ENCODE assay signal across 14 cellular contexts in genomic region chr11:76781046-76781801, GRCh38. TPM values are rescaled to one million over a fixed set of nuclear protein-coding genes. Genes with fewer than 3 reads are reported as not detected.
DNase-seq lines count a peak whose midpoint lies in the region; TF ChIP-seq lines count a peak whose summit lies in the region.
"Had no signal": no experiment of that assay in that cellular context is flagged by ENCODE, and none has a peak within 500 bp of the region (broad histone marks: within the 10 kb centered on the region; RNA-seq: fewer than 3 reads in every experiment).

No MANE protein-coding gene starts in this region.

- peaks cover 31% of the 10 kb centered on the region for H3K9me3 ChIP-seq in HUES64 (ENCODE audit: insufficient read depth, low read depth, low read length)

- H3K4me1 Mint-ChIP-seq in endothelial cell (ENCODE audit: unreplicated experiment) (peaks cover 31% of the 10 kb centered on the region), nephron (peaks cover 53% of the 10 kb centered on the region)

- 0 out of 2 replicates have a peak, but pooled peaks cover 3% of the 10 kb centered on the region for H3K36me3 ChIP-seq in ACC112 (ENCODE audit: insufficient read depth, low read length)
- no peaks in the 10 kb centered on the region for H3K36me3 ChIP-seq in HUES64 (ENCODE audit: insufficient read depth, low read length)

- no peak for DNase-seq in endothelial cell (ENCODE audit: low spot score)
- DNase-seq in NCI-H82 treated with DMSO at 0.1 percent for 48 hours (lab: John Stamatoyannopoulos, UW; ENCODE audit: unreplicated experiment): no peak
- DNase-seq in 8988T: no peak
- DNase-seq in activated naive CD4-positive, alpha-beta T cell treated with anti-CD3 and anti-CD28 coated beads, Interleukin-2, amount 50 U/mL, for 16 hours: no peak
- no peak for DNase-seq in DMS79 (lab: John Stamatoyannopoulos, UW)
- DNase-seq: activated CD8-positive, alpha-beta memory T cell treated with anti-CD3 and anti-CD28 coated beads, Interleukin-2, amount 50 U/mL, for 4 hours; BE2C; kidney glomerular epithelial cell; NCI-H1092 treated with DMSO at 0.1 percent for 48 hours; psoas muscle; SHP77 had no signal

- H3K36me3 Mint-ChIP-seq in endothelial cell (ENCODE audit: low read depth, unreplicated experiment): peaks cover 43% of the 10 kb centered on the region
- H3K36me3 Mint-ChIP-seq in nephron (ENCODE audit: low read depth): peaks cover 22% of the 10 kb centered on the region

- H3K27ac ChIP-seq in ACC112 (ENCODE audit: low read depth, low read length) (no peak overlapping the region), HUES64 (ENCODE audit: low read depth, low read length) (no peak overlapping the region)

- H3K27me3 ChIP-seq in ACC112 (ENCODE audit: insufficient read depth, low read length): no peaks in the 10 kb centered on the region
- H3K27me3 ChIP-seq in HUES64 (ENCODE audit: insufficient read depth, low read length): no peaks in the 10 kb centered on the region
- H3K27me3 ChIP-seq: BE2C had no signal

- no peak overlapping the region for H3K9ac ChIP-seq in HUES64 (ENCODE audit: low read depth, low read length)

- H3K9me3 Mint-ChIP-seq in endothelial cell (ENCODE audit: unreplicated experiment): peaks cover 11% of the 10 kb centered on the region
- H3K9me3 Mint-ChIP-seq in nephron: peaks cover 16% of the 10 kb centered on the region

- no peak for TF ChIP-seq CTCF in endothelial cell (IDR thresholded peaks at IDR 0.05; ENCODE audit: unreplicated experiment)
- no peak for TF ChIP-seq CTCF in nephron (IDR thresholded peaks at IDR 0.05; ENCODE audit: unreplicated experiment in 3 of 3)

- H3K27me3 Mint-ChIP-seq in endothelial cell (ENCODE audit: unreplicated experiment) (peaks cover 15% of the 10 kb centered on the region), nephron (ENCODE audit: low read depth) (no peaks in the 10 kb centered on the region)

- no peak overlapping the region for H2AFZ ChIP-seq in ACC112 (ENCODE audit: low read length, unreplicated experiment)

- H3K27ac Mint-ChIP-seq in endothelial cell (ENCODE audit: unreplicated experiment) (peak overlapping the region; percentile 11), nephron (peak overlapping the region; percentile 84 to 97 (median 85))

- H3K4me1 ChIP-seq in ACC112 (ENCODE audit: control insufficient read depth, insufficient read depth, low read length, unreplicated experiment) (peaks cover 24% of the 10 kb centered on the region), HUES64 (ENCODE audit: insufficient read depth, low read length) (peaks cover 34% of the 10 kb centered on the region)

- 45% methylated on average over 8 of the region's 8 CpGs for WGBS in HUES64

- H3K4me3 Mint-ChIP-seq in endothelial cell (ENCODE audit: unreplicated experiment) (peak overlapping the region; percentile 78), nephron (peak overlapping the region; percentile 84 to 90 (median 88))

- H3K79me2 ChIP-seq in ACC112 (ENCODE audit: control insufficient read depth, insufficient read depth, low read length, unreplicated experiment): peaks cover 28% of the 10 kb centered on the region

- peak overlapping the region; percentile 77 for H3K4me3 ChIP-seq in ACC112 (ENCODE audit: low read depth, low read length)
- peak overlapping the region; percentile 94 for H3K4me3 ChIP-seq in HUES64 (ENCODE audit: low read length)

RNA-seq across cellular contexts. Expression of gene TSKU, which starts 1.9 kb away (rescaled TPM):
- 30.2 TPM for polyA plus RNA-seq in HUES64 (2013, experiment 1 of 2)
- polyA plus RNA-seq in HUES64 (2013, experiment 2 of 2): 30.3 TPM
- total RNA-seq in endothelial cell (ENCODE audit: unreplicated experiment): 29.9 TPM
